12 cellular contexts compared by ENCODE assay signal in genomic region chr4:26178874-26179273, GRCh38.
DNase-seq lines count a peak whose midpoint lies in the region; ATAC-seq, FAIRE-seq and TF ChIP-seq lines count a peak whose summit lies in the region.
"Had no signal": no experiment of that assay in that cellular context is flagged by ENCODE, and none has a peak within 500 bp of the region (broad histone marks: within the 10 kb centered on the region; RNA-seq: fewer than 3 reads in every experiment).

No MANE protein-coding gene starts in this region.

- ATAC-seq in Right ventricle myocardium inferior (peak; percentile 95), HG03045 (IDR thresholded peaks at IDR 0.05; ENCODE audit: unreplicated experiment) (peak; percentile 32)
- ATAC-seq: left lobe of liver had no signal

- no peak for FAIRE-seq in kidney (lab: Jason Lieb, UNC)

- H3K27me3 ChIP-seq in right atrium auricular region (no peaks in the 10 kb centered on the region), uterus (no peaks in the 10 kb centered on the region)

- TF ChIP-seq CTCF in right atrium auricular region (IDR thresholded peaks at IDR 0.05) (no peak), fibroblast of the aortic adventitia (IDR thresholded peaks at IDR 0.05; ENCODE audit: insufficient read depth, low read length) (no peak), uterus (IDR thresholded peaks at IDR 0.05) (no peak), kidney (IDR thresholded peaks at IDR 0.05; ENCODE audit: borderline replicate concordance, extremely low read depth, insufficient read depth) (no peak)

- H3K4me1 ChIP-seq in right atrium auricular region, result peaks cover 0 to 4% of the 10 kb centered on the region in 2 donors
- H3K4me1 ChIP-seq in uterus, result no peaks in the 10 kb centered on the region
- no peaks in the 10 kb centered on the region for H3K4me1 ChIP-seq in kidney (ENCODE audit: control insufficient read depth in 1 of 2, insufficient read depth in 1 of 2, low read depth in 1 of 2, low read length in 2 of 2)

- H3K36me3 ChIP-seq in right atrium auricular region (no peaks in the 10 kb centered on the region), uterus (no peaks in the 10 kb centered on the region), kidney (ENCODE audit: control insufficient read depth in 1 of 2, insufficient read depth in 2 of 2, low read length in 2 of 2) (no peaks in the 10 kb centered on the region)

- H3K9me3 ChIP-seq in right atrium auricular region (no peaks in the 10 kb centered on the region), uterus (no peaks in the 10 kb centered on the region), kidney (ENCODE audit: control insufficient read depth in 1 of 2, low read length in 2 of 2) (no peaks in the 10 kb centered on the region)

- DNase-seq in Right ventricle myocardium inferior (ENCODE audit: missing footprints) (peak; percentile 78), right atrium auricular region (ENCODE audit: low spot score) (no peak), fibroblast of the aortic adventitia (ENCODE audit: low read depth) (peak; percentile 84), uterus (peak; percentile 27 to 40), NCI-H526 (lab: John Stamatoyannopoulos, UW) (no peak), foreskin melanocyte (no peak), kidney (no peak)
- DNase-seq: C1 segment of cervical spinal cord, NCI-H2029 treated with DMSO at 0.1 percent for 48 hours, posterior cingulate gyrus had no signal

- no peak overlapping the region for H3K4me3 ChIP-seq in right atrium auricular region
- no peak overlapping the region for H3K4me3 ChIP-seq in fibroblast of the aortic adventitia (ENCODE audit: low read depth, low read length)
- no peak overlapping the region for H3K4me3 ChIP-seq in uterus
- no peak overlapping the region for H3K4me3 ChIP-seq in kidney (ENCODE audit: low read length in 2 of 2)

- no peak overlapping the region for H3K9ac ChIP-seq in kidney (ENCODE audit: low read length in 2 of 2)

- TF ChIP-seq POLR2A in uterus (IDR thresholded peaks at IDR 0.05), result no peak

- intact Hi-C loops in Right ventricle myocardium inferior (cut with DNase I) (no loop called here), uterus (cut with DNase I; ENCODE audit: low total_unique reads) (no loop called here), kidney (cut with DNase I) (no loop called here)

- H3K27ac ChIP-seq in right atrium auricular region, result no peak overlapping the region
- no peak overlapping the region for H3K27ac ChIP-seq in uterus
- no peak overlapping the region for H3K27ac ChIP-seq in kidney (ENCODE audit: low read depth in 2 of 2, low read length in 2 of 2)

Comparison
In these comparisons a context has a peak if more than half of its experiments do, and no peak if none do; other contexts are left out.
1. DNase-seq: peak in Right ventricle myocardium inferior (single experiment), fibroblast of the aortic adventitia (single experiment) and uterus (2 of 2); none in right atrium auricular region (single experiment), NCI-H526 (0 of 2), foreskin melanocyte (single experiment) and kidney (single experiment).